1 cellular context compared by ENCODE assay signal in genomic region chr12:3231399-3231876, GRCh38.
TF ChIP-seq lines count a peak whose summit lies in the region.

No MANE protein-coding gene starts in this region.

TF ChIP-seq in SK-N-SH treated with all-trans-retinoic acid at 6 μM for 48 hours, 23 proteins besides CTCF, POLR2A, EP300 and RAD21 (continued from another document):
- TF ChIP-seq TSHZ2 (CRISPR knock-in tag; IDR thresholded peaks at IDR 0.05) (no peak), TOX (CRISPR knock-in tag; IDR thresholded peaks at IDR 0.05; ENCODE audit: borderline replicate concordance) (no peak), OSR1 (CRISPR knock-in tag; IDR thresholded peaks at IDR 0.05) (no peak), ESRRG (CRISPR knock-in tag; IDR thresholded peaks at IDR 0.05) (no peak), PATZ1 (CRISPR knock-in tag; IDR thresholded peaks at IDR 0.05; ENCODE audit: borderline replicate concordance) (no peak), CSDC2 (CRISPR knock-in tag; IDR thresholded peaks at IDR 0.05) (no peak), ZNF565 (CRISPR knock-in tag; conservative IDR thresholded peaks at IDR 0.05; ENCODE audit: low read depth) (no peak), ZC3H10 (CRISPR knock-in tag; IDR thresholded peaks at IDR 0.05) (no peak), ZFP3 (CRISPR knock-in tag; IDR thresholded peaks at IDR 0.05) (no peak), TCF4 (CRISPR knock-in tag; IDR thresholded peaks at IDR 0.05; ENCODE audit: borderline replicate concordance) (no peak), SNAI2 (CRISPR knock-in tag; IDR thresholded peaks at IDR 0.05) (no peak), ZNF8 (CRISPR knock-in tag; IDR thresholded peaks at IDR 0.05) (no peak), BACH2 (CRISPR knock-in tag; IDR thresholded peaks at IDR 0.05; ENCODE audit: borderline replicate concordance) (no peak)
